In genomic region chr2:235665656-235666239, GRCh38 we compare ENCODE assay signal across 11 cellular contexts.
DNase-seq lines count a peak whose midpoint lies in the region; ATAC-seq, FAIRE-seq and TF ChIP-seq lines count a peak whose summit lies in the region.
"Had no signal": no experiment of that assay in that cellular context is flagged by ENCODE, and none has a peak within 500 bp of the region (broad histone marks: within the 10 kb centered on the region; RNA-seq: fewer than 3 reads in every experiment).

No MANE protein-coding gene starts in this region.

- H3K4me1 Mint-ChIP-seq in T-cell: peaks cover 0 to 11% (median 8%) of the 10 kb centered on the region in 3 donors

- no peak overlapping the region for H3K56ac ChIP-seq in mesendoderm (ENCODE audit: low read length)

- no peak for FAIRE-seq in GM12892 (lab: Jason Lieb, UNC)
- FAIRE-seq: colon had no signal

- no peak overlapping the region for H4K5ac ChIP-seq in mesendoderm (ENCODE audit: low read length)

- POLR2A ChIA-PET in HEK293 (lab: Yijun Ruan, JAX) (no interaction called here), T-cell (lab: Charles Lee) (no interaction called here)

- H3K9ac ChIP-seq in mesendoderm (ENCODE audit: low read length): no peak overlapping the region

- H3K27me3 Mint-ChIP-seq in T-cell: peaks cover 53 to 72% of the 10 kb centered on the region in 2 donors

- H3K36me3 ChIP-seq in HEK293 (ENCODE audit: control insufficient read depth in 2 of 2, insufficient read depth in 1 of 2, low read length in 2 of 2) (no peaks in the 10 kb centered on the region), heart right ventricle (no peaks in the 10 kb centered on the region), stomach (no peaks in the 10 kb centered on the region), mesendoderm (ENCODE audit: control insufficient read depth, insufficient read depth, low read length) (no peaks in the 10 kb centered on the region)

- H3K4me2 ChIP-seq in mesendoderm (ENCODE audit: low read length): no peak overlapping the region

- peaks cover 0 to 43% (median 0%) of the 10 kb centered on the region in 7 donors for H3K27me3 ChIP-seq in heart right ventricle
- peaks cover 0 to 10% (median 6%) of the 10 kb centered on the region in 3 donors for H3K27me3 ChIP-seq in stomach
- H3K27me3 ChIP-seq in mesendoderm (ENCODE audit: insufficient read depth, low read length, poor library complexity): peaks cover 4% of the 10 kb centered on the region

- H3K4ac ChIP-seq in mesendoderm (ENCODE audit: low read depth, low read length): no peak overlapping the region

- H3K4me1 ChIP-seq in HEK293 (ENCODE audit: control insufficient read depth, insufficient read depth, low read length) (no peaks in the 10 kb centered on the region), heart right ventricle (peaks cover 0 to 34% (median 18%) of the 10 kb centered on the region in 9 donors), stomach (peaks cover 20 to 40% (median 30%) of the 10 kb centered on the region in 4 donors), mesendoderm (ENCODE audit: control insufficient read depth, low read depth, low read length) (no peaks in the 10 kb centered on the region)

- H2BK5ac ChIP-seq in mesendoderm (ENCODE audit: low read length): no peak overlapping the region

- no peak overlapping the region for H2BK15ac ChIP-seq in mesendoderm (replicated peaks; ENCODE audit: low read depth)

- no peak for DNase-seq in T-cell
- DNase-seq in heart right ventricle: no peak
- DNase-seq in stomach: no peak
- DNase-seq in mesendoderm: no peak
- DNase-seq in NOMO-1 treated with dmso at 0.1 percent for 144 hours (lab: John Stamatoyannopoulos, UW; ENCODE audit: unreplicated experiment): no peak
- DNase-seq in GM12892 (ENCODE audit: insufficient read length): no peak
- no peak for DNase-seq in SW480 (ENCODE audit: low spot score)
- DNase-seq: naive B cell had no signal

- TF ChIP-seq CTCF in HEK293 (tag by site-specific recombination; IDR thresholded peaks at IDR 0.05) (no peak), heart right ventricle (IDR thresholded peaks at IDR 0.05) (no peak), stomach (IDR thresholded peaks at IDR 0.05) (no peak)

- H3K27ac ChIP-seq in HEK293 (ENCODE audit: extremely low read depth, low read depth, low read length) (no peak overlapping the region), heart right ventricle (peak overlapping the region in 1 of 10 donors; percentile 27), stomach (peak overlapping the region in 3 of 5 donors; percentile 3 to 66 (median 56)), mesendoderm (ENCODE audit: low read depth, low read length) (no peak overlapping the region)

- TF ChIP-seq EP300 in stomach (IDR thresholded peaks at IDR 0.05): no peak

- ATAC-seq in T-cell (replicated peaks in 1 of 4): no peak
- ATAC-seq in heart right ventricle: no peak

- peaks cover 11% of the 10 kb centered on the region for H3K79me1 ChIP-seq in mesendoderm (ENCODE audit: low read length)

- CTCF ChIA-PET in HEK293 (lab: Yijun Ruan, JAX) (interaction anchor here (1.6 to 1.8 kb wide), 2 partner anchors 27 to 81 kb away, joined by 4 to 5 read pairs; no protein-coding TSS in a partner anchor), T-cell (lab: Charles Lee) (no interaction called here)

- H3K27ac Mint-ChIP-seq in T-cell: no peak overlapping the region
- H3K27ac Mint-ChIP-seq: naive B cell; stimulated activated naive CD8-positive, alpha-beta T cell treated with anti-CD3 and anti-CD28 coated beads, Interleukin-15, Interleukin-2, amounts not matched to agents 100 ng/mL and 50 ng/mL, for 24 hours had no signal

- no peak for TF ChIP-seq POLR2A in stomach (IDR thresholded peaks at IDR 0.05)
- no peak for TF ChIP-seq POLR2A in GM12892 (IDR thresholded peaks at IDR 0.05; ENCODE audit: low read depth, low read length)

- H2AK5ac ChIP-seq in mesendoderm (ENCODE audit: low read length): no peak overlapping the region

- H3K79me2 ChIP-seq in mesendoderm (ENCODE audit: control insufficient read depth, insufficient read depth, low read length): peaks cover 12% of the 10 kb centered on the region

- H4K8ac ChIP-seq in mesendoderm (ENCODE audit: low read depth, low read length): no peak overlapping the region

- intact Hi-C loops in heart right ventricle (cut with DNase I): loop anchor here in 2 of 10 donors (5.0 kb wide), 2 partner anchors 68 to 528 kb away; no protein-coding TSS in a partner anchor
- intact Hi-C loops in stomach (cut with DNase I; ENCODE audit: low total_unique reads): no loop called here

- H3K18ac ChIP-seq in mesendoderm (ENCODE audit: low read length): no peak overlapping the region

- no peaks in the 10 kb centered on the region for H3K36me3 Mint-ChIP-seq in T-cell

- H3K9me3 Mint-ChIP-seq in T-cell: no peaks in the 10 kb centered on the region
- H3K9me3 Mint-ChIP-seq: naive B cell; stimulated activated naive CD8-positive, alpha-beta T cell treated with anti-CD3 and anti-CD28 coated beads, Interleukin-15, Interleukin-2, amounts not matched to agents 100 ng/mL and 50 ng/mL, for 24 hours had no signal

- no peaks in the 10 kb centered on the region for H3K9me3 ChIP-seq in HEK293 (ENCODE audit: control insufficient read depth, insufficient read depth, low read depth, low read length)
- H3K9me3 ChIP-seq in heart right ventricle: no peaks in the 10 kb centered on the region
- no peaks in the 10 kb centered on the region for H3K9me3 ChIP-seq in stomach

- no peak overlapping the region for H2BK120ac ChIP-seq in mesendoderm (ENCODE audit: low read depth, low read length)

- H3K23ac ChIP-seq in mesendoderm (ENCODE audit: low read length): no peak overlapping the region

- peak overlapping the region in 2 of 3 donors; percentile 25 to 37 for H3K4me3 Mint-ChIP-seq in T-cell
- H3K4me3 Mint-ChIP-seq: naive B cell; stimulated activated naive CD8-positive, alpha-beta T cell treated with anti-CD3 and anti-CD28 coated beads, Interleukin-15, Interleukin-2, amounts not matched to agents 100 ng/mL and 50 ng/mL, for 24 hours had no signal

- H3K4me3 ChIP-seq in HEK293 (ENCODE audit: low read depth, low read length) (peak overlapping the region; percentile 33), heart right ventricle (peak overlapping the region in 9 of 10 donors; percentile 1 to 48 (median 39)), stomach (peak overlapping the region; percentile 21 to 32 (median 28)), mesendoderm (ENCODE audit: low read length) (no peak overlapping the region)

- WGBS in heart right ventricle, 2 donors: 9 to 12% methylated on average over 13 of the region's 13 CpGs
- 6 to 11% (median 8%) methylated on average over 13 of the region's 13 CpGs for WGBS in stomach, 5 donors
- no CpG with 5 or more reads among the region's 13 CpGs for WGBS in mesendoderm (ENCODE audit: extremely low coverage, insufficient coverage, low lambda C conversion rate)

TF ChIP-seq in HEK293, 187 proteins besides CTCF, POLR2A, EP300 and RAD21:
- TF ChIP-seq OSR2 (tag by site-specific recombination; IDR thresholded peaks at IDR 0.05): peak; percentile 67
- no peak for TF ChIP-seq PRDM1 (tag by site-specific recombination; IDR thresholded peaks at IDR 0.05)
- TF ChIP-seq ZNF600 (tag by site-specific recombination; IDR thresholded peaks at IDR 0.05): 0 out of 2 replicates have a peak, but pooled peaks have one; percentile 12
- no peak for TF ChIP-seq ZNF768 (tag by site-specific recombination; IDR thresholded peaks at IDR 0.05)
- no peak for TF ChIP-seq REPIN1 (tag by site-specific recombination; IDR thresholded peaks at IDR 0.05; ENCODE audit: low read depth)

Comparison
In these comparisons a context has a peak if more than half of its experiments do, and no peak if none do; other contexts are left out.
1. H3K27ac ChIP-seq: peak in stomach (3 of 5); none in HEK293 (single experiment) and mesendoderm (single experiment).